ENCODE assay signal across 1 cellular context in genomic region chr15:65413760-65414144, GRCh38.
TF ChIP-seq lines count a peak whose summit lies in the region.

No MANE protein-coding gene starts in this region.

TF ChIP-seq in GM23338, 12 proteins besides CTCF, POLR2A, EP300 and RAD21 (continued from another document):
- TF ChIP-seq ZNF462 (CRISPR knock-in tag; IDR thresholded peaks at IDR 0.05) (no peak), STAT1 (IDR thresholded peaks at IDR 0.05; ENCODE audit: unreplicated experiment) (no peak), POLR2AphosphoS5 (IDR thresholded peaks at IDR 0.05; ENCODE audit: low read depth) (no peak), CREB1 (CRISPR knock-in tag; IDR thresholded peaks at IDR 0.05; ENCODE audit: low read depth) (no peak), NANOG (IDR thresholded peaks at IDR 0.05; ENCODE audit: borderline replicate concordance) (no peak), EZH2phosphoT487 (IDR thresholded peaks at IDR 0.05; ENCODE audit: unreplicated experiment) (no peak), ZNF114 (CRISPR knock-in tag; IDR thresholded peaks at IDR 0.05) (no peak), JUNB (IDR thresholded peaks at IDR 0.05; ENCODE audit: unreplicated experiment) (no peak), REST (IDR thresholded peaks at IDR 0.05; ENCODE audit: unreplicated experiment) (no peak), EZH2 (IDR thresholded peaks at IDR 0.05; ENCODE audit: low read depth, unreplicated experiment) (no peak), ETS1 (IDR thresholded peaks at IDR 0.05) (no peak)
